Comparison of ENCODE assay signal across 1 cellular context in the genomic region with DNA sequence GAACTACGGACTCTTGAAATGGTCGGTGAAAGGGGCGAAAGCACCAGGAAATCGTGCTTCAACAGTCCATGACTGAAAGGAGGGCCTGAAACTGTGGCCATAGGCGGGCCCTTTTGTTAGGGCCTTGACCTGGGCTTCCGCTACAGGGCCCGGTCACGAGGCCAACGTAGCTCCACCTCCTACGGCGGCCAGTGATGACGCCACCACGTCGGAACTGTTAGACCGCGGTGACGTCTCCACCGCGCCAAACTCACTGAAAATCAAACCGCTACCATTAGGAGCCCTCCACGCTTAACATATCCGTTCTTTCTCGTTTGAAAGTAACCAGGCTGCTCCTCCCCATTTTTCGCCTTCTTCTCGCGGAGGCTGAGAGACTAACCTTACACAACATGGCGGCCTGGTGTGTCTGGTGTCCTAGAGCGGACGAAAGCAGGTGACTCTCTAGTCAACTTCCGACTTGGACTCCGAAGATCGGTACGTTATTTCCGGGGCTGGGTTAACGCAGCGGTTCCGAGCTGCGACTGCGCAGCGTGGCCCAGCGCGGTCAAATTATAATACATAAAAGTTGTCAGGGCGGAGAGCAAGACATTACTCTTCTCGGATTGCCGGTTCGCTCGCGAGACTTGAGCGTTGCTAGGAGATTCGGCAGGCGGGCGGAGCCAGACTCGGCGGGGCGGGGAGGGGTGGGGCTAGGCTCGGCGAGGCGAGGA.
TF ChIP-seq lines count a peak whose summit lies in the region.

No MANE protein-coding gene starts in this region.

TF ChIP-seq in K562, 482 proteins besides CTCF, POLR2A, EP300 and RAD21 (continued from another document and continues in another):
- TF ChIP-seq, protein P1, sequence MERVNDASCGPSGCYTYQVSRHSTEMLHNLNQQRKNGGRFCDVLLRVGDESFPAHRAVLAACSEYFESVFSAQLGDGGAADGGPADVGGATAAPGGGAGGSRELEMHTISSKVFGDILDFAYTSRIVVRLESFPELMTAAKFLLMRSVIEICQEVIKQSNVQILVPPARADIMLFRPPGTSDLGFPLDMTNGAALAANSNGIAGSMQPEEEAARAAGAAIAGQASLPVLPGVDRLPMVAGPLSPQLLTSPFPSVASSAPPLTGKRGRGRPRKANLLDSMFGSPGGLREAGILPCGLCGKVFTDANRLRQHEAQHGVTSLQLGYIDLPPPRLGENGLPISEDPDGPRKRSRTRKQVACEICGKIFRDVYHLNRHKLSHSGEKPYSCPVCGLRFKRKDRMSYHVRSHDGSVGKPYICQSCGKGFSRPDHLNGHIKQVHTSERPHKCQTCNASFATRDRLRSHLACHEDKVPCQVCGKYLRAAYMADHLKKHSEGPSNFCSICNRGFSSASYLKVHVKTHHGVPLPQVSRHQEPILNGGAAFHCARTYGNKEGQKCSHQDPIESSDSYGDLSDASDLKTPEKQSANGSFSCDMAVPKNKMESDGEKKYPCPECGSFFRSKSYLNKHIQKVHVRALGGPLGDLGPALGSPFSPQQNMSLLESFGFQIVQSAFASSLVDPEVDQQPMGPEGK (CRISPR knock-in tag; IDR thresholded peaks at IDR 0.05; ENCODE audit: borderline replicate concordance): no peak
- TF ChIP-seq PHF8 (IDR thresholded peaks at IDR 0.05; ENCODE audit: borderline replicate concordance, low read length) (peak; percentile 96), TAF9B (IDR thresholded peaks at IDR 0.05; ENCODE audit: partially characterized antibody) (peak; percentile 92), NCOA6 (IDR thresholded peaks at IDR 0.05) (peak; percentile 74), HEY1 (CRISPR knock-in tag; IDR thresholded peaks at IDR 0.05; ENCODE audit: borderline replicate concordance) (no peak), SIN3A (IDR thresholded peaks at IDR 0.05; ENCODE audit: borderline replicate concordance in 2 of 2, control insufficient read depth in 1 of 2, low read depth in 2 of 2, low read length in 2 of 2) (peak in 1 of 2 experiments; percentile 85; a peak in 2 of 4 replicates), CREM (IDR thresholded peaks at IDR 0.05; ENCODE audit: low read depth) (peak; percentile 99), PPARD (CRISPR knock-in tag; IDR thresholded peaks at IDR 0.05) (no peak), DDX20 (tag; IDR thresholded peaks at IDR 0.05; ENCODE audit: low read depth) (no peak), NCOA1 (IDR thresholded peaks at IDR 0.05; ENCODE audit: low read depth) (peak; percentile 94), ZNF253 (CRISPR knock-in tag; conservative IDR thresholded peaks at IDR 0.05) (no peak), SETDB1 (IDR thresholded peaks at IDR 0.05; ENCODE audit: low read length) (no peak), STAG1 (CRISPR knock-in tag; IDR thresholded peaks at IDR 0.05; ENCODE audit: borderline replicate concordance) (no peak), CREB1 (IDR thresholded peaks at IDR 0.05) (peak; percentile 99), CREB1 (CRISPR knock-in tag; IDR thresholded peaks at IDR 0.05) (peak; percentile 97), NFIC (IDR thresholded peaks at IDR 0.05) (peak; percentile 62), NCOA4 (IDR thresholded peaks at IDR 0.05; ENCODE audit: partially characterized antibody) (no peak), CHD2 (IDR thresholded peaks at IDR 0.05; ENCODE audit: low read depth, low read length) (peak; percentile 95), NR2F6 (CRISPR knock-in tag; IDR thresholded peaks at IDR 0.05) (0 out of 2 replicates have a peak, but pooled peaks have one; percentile 76), KDM1A (IDR thresholded peaks at IDR 0.05) (no peak), CREBBP (IDR thresholded peaks at IDR 0.05; ENCODE audit: low read depth, low read length) (no peak), MTF1 (CRISPR knock-in tag; IDR thresholded peaks at IDR 0.05; ENCODE audit: borderline replicate concordance) (no peak), EHMT2 (IDR thresholded peaks at IDR 0.05) (peak; percentile 67; the same call in 1 of the 2 replicates), MTA1 (IDR thresholded peaks at IDR 0.05; ENCODE audit: borderline replicate concordance) (peak; percentile 99), ZNF584 (CRISPR knock-in tag; IDR thresholded peaks at IDR 0.05; ENCODE audit: low read depth) (peak; percentile 70; the same call in 1 of the 2 replicates), KAT2B (IDR thresholded peaks at IDR 0.05; ENCODE audit: low read depth, low read length) (no peak), ZNF696 (CRISPR knock-in tag; conservative IDR thresholded peaks at IDR 0.05) (no peak), ATF7 (IDR thresholded peaks at IDR 0.05) (peak; percentile 98), SRSF1 (IDR thresholded peaks at IDR 0.05; ENCODE audit: low read depth, low read length) (no peak), ZFX (CRISPR knock-in tag; IDR thresholded peaks at IDR 0.05) (peak; percentile 100), ZNF780A (CRISPR knock-in tag; IDR thresholded peaks at IDR 0.05) (no peak), E2F3 (CRISPR knock-in tag; IDR thresholded peaks at IDR 0.05) (no peak), ELF2 (CRISPR knock-in tag; IDR thresholded peaks at IDR 0.05) (peak; percentile 89)
- TF ChIP-seq, protein P2, sequence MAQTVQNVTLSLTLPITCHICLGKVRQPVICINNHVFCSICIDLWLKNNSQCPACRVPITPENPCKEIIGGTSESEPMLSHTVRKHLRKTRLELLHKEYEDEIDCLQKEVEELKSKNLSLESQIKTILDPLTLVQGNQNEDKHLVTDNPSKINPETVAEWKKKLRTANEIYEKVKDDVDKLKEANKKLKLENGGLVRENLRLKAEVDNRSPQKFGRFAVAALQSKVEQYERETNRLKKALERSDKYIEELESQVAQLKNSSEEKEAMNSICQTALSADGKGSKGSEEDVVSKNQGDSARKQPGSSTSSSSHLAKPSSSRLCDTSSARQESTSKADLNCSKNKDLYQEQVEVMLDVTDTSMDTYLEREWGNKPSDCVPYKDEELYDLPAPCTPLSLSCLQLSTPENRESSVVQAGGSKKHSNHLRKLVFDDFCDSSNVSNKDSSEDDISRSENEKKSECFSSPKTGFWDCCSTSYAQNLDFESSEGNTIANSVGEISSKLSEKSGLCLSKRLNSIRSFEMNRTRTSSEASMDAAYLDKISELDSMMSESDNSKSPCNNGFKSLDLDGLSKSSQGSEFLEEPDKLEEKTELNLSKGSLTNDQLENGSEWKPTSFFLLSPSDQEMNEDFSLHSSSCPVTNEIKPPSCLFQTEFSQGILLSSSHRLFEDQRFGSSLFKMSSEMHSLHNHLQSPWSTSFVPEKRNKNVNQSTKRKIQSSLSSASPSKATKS (CRISPR knock-in tag; IDR thresholded peaks at IDR 0.05): no peak
- TF ChIP-seq, protein P3, sequence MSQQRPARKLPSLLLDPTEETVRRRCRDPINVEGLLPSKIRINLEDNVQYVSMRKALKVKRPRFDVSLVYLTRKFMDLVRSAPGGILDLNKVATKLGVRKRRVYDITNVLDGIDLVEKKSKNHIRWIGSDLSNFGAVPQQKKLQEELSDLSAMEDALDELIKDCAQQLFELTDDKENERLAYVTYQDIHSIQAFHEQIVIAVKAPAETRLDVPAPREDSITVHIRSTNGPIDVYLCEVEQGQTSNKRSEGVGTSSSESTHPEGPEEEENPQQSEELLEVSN (IDR thresholded peaks at IDR 0.05; ENCODE audit: borderline replicate concordance in 1 of 2, extremely low read depth in 1 of 2, insufficient read depth in 1 of 2, insufficient read length in 1 of 2, low read depth in 1 of 2, low read length in 1 of 2, poor library complexity in 1 of 2, severe bottlenecking in 1 of 2): peak; percentile 58 to 77
- TF ChIP-seq, protein P4, sequence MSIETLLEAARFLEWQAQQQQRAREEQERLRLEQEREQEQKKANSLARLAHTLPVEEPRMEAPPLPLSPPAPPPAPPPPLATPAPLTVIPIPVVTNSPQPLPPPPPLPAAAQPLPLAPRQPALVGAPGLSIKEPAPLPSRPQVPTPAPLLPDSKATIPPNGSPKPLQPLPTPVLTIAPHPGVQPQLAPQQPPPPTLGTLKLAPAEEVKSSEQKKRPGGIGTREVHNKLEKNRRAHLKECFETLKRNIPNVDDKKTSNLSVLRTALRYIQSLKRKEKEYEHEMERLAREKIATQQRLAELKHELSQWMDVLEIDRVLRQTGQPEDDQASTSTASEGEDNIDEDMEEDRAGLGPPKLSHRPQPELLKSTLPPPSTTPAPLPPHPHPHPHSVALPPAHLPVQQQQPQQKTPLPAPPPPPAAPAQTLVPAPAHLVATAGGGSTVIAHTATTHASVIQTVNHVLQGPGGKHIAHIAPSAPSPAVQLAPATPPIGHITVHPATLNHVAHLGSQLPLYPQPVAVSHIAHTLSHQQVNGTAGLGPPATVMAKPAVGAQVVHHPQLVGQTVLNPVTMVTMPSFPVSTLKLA (conservative IDR thresholded peaks at IDR 0.05): peak; percentile 85 to 90
- TF ChIP-seq, protein P5, sequence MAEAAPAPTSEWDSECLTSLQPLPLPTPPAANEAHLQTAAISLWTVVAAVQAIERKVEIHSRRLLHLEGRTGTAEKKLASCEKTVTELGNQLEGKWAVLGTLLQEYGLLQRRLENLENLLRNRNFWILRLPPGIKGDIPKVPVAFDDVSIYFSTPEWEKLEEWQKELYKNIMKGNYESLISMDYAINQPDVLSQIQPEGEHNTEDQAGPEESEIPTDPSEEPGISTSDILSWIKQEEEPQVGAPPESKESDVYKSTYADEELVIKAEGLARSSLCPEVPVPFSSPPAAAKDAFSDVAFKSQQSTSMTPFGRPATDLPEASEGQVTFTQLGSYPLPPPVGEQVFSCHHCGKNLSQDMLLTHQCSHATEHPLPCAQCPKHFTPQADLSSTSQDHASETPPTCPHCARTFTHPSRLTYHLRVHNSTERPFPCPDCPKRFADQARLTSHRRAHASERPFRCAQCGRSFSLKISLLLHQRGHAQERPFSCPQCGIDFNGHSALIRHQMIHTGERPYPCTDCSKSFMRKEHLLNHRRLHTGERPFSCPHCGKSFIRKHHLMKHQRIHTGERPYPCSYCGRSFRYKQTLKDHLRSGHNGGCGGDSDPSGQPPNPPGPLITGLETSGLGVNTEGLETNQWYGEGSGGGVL (CRISPR knock-in tag; IDR thresholded peaks at IDR 0.05): no peak
- TF ChIP-seq, protein P6, sequence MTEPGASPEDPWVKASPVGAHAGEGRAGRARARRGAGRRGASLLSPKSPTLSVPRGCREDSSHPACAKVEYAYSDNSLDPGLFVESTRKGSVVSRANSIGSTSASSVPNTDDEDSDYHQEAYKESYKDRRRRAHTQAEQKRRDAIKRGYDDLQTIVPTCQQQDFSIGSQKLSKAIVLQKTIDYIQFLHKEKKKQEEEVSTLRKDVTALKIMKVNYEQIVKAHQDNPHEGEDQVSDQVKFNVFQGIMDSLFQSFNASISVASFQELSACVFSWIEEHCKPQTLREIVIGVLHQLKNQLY (CRISPR knock-in tag; conservative IDR thresholded peaks at IDR 0.05): 0 out of 4 replicates have a peak, but pooled peaks of 1 of the 2 experiments have one; percentile 8
- TF ChIP-seq, protein P7, sequence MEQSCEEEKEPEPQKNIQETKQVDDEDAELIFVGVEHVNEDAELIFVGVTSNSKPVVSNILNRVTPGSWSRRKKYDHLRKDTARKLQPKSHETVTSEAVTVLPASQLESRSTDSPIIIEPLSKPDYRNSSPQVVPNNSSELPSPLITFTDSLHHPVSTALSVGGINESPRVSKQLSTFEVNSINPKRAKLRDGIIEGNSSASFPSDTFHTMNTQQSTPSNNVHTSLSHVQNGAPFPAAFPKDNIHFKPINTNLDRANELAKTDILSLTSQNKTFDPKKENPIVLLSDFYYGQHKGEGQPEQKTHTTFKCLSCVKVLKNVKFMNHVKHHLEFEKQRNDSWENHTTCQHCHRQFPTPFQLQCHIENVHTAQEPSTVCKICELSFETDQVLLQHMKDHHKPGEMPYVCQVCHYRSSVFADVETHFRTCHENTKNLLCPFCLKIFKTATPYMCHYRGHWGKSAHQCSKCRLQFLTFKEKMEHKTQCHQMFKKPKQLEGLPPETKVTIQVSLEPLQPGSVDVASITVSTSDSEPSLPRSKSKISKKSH (CRISPR knock-in tag; IDR thresholded peaks at IDR 0.05): no peak
- TF ChIP-seq, protein P8, sequence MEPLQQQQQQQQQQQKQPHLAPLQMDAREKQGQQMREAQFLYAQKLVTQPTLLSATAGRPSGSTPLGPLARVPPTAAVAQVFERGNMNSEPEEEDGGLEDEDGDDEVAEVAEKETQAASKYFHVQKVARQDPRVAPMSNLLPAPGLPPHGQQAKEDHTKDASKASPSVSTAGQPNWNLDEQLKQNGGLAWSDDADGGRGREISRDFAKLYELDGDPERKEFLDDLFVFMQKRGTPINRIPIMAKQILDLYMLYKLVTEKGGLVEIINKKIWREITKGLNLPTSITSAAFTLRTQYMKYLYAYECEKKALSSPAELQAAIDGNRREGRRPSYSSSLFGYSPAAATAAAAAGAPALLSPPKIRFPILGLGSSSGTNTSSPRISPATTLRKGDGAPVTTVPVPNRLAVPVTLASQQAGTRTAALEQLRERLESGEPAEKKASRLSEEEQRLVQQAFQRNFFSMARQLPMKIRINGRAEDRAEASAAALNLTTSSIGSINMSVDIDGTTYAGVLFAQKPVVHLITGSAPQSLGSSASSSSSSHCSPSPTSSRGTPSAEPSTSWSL (CRISPR knock-in tag; IDR thresholded peaks at IDR 0.05; ENCODE audit: borderline replicate concordance): no peak
- TF ChIP-seq, protein P9, sequence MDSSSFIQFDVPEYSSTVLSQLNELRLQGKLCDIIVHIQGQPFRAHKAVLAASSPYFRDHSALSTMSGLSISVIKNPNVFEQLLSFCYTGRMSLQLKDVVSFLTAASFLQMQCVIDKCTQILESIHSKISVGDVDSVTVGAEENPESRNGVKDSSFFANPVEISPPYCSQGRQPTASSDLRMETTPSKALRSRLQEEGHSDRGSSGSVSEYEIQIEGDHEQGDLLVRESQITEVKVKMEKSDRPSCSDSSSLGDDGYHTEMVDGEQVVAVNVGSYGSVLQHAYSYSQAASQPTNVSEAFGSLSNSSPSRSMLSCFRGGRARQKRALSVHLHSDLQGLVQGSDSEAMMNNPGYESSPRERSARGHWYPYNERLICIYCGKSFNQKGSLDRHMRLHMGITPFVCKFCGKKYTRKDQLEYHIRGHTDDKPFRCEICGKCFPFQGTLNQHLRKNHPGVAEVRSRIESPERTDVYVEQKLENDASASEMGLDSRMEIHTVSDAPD (CRISPR knock-in tag; IDR thresholded peaks at IDR 0.05): no peak
- TF ChIP-seq, protein P10, sequence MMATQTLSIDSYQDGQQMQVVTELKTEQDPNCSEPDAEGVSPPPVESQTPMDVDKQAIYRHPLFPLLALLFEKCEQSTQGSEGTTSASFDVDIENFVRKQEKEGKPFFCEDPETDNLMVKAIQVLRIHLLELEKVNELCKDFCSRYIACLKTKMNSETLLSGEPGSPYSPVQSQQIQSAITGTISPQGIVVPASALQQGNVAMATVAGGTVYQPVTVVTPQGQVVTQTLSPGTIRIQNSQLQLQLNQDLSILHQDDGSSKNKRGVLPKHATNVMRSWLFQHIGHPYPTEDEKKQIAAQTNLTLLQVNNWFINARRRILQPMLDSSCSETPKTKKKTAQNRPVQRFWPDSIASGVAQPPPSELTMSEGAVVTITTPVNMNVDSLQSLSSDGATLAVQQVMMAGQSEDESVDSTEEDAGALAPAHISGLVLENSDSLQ (IDR thresholded peaks at IDR 0.05): peak; percentile 75
- TF ChIP-seq, protein P11, sequence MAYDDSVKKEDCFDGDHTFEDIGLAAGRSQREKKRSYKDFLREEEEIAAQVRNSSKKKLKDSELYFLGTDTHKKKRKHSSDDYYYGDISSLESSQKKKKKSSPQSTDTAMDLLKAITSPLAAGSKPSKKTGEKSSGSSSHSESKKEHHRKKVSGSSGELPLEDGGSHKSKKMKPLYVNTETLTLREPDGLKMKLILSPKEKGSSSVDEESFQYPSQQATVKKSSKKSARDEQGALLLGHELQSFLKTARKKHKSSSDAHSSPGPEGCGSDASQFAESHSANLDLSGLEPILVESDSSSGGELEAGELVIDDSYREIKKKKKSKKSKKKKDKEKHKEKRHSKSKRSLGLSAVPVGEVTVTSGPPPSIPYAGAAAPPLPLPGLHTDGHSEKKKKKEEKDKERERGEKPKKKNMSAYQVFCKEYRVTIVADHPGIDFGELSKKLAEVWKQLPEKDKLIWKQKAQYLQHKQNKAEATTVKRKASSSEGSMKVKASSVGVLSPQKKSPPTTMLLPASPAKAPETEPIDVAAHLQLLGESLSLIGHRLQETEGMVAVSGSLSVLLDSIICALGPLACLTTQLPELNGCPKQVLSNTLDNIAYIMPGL (CRISPR knock-in tag; IDR thresholded peaks at IDR 0.05): peak; percentile 62; the same call in 1 of the 2 replicates
